In genomic region chr1:203320546-203321272, GRCh38 we compare ENCODE assay signal across 1 cellular context.
TF ChIP-seq lines count a peak whose summit lies in the region.

No MANE protein-coding gene starts in this region.

TF ChIP-seq in K562, 482 proteins besides CTCF, POLR2A, EP300 and RAD21 (continues in another document):
- TF ChIP-seq FOXM1 (IDR thresholded peaks at IDR 0.05; ENCODE audit: low read depth), result no peak
- no peak for TF ChIP-seq FOXM1 (CRISPR knock-in tag; IDR thresholded peaks at IDR 0.05; ENCODE audit: low read depth)
- no peak for TF ChIP-seq ZNF696 (CRISPR knock-in tag; conservative IDR thresholded peaks at IDR 0.05)
- no peak for TF ChIP-seq ARID2 (IDR thresholded peaks at IDR 0.05)
- TF ChIP-seq ZBTB26 (CRISPR knock-in tag; IDR thresholded peaks at IDR 0.05), result no peak
- TF ChIP-seq ZKSCAN3 (CRISPR knock-in tag; IDR thresholded peaks at IDR 0.05), result no peak
- TF ChIP-seq TOE1 (IDR thresholded peaks at IDR 0.05; ENCODE audit: borderline replicate concordance), result peak; percentile 47; the same call in 1 of the 2 replicates
- TF ChIP-seq TOE1 (CRISPR knock-in tag; IDR thresholded peaks at IDR 0.05; ENCODE audit: borderline replicate concordance, low read depth), result no peak
- TF ChIP-seq TRIM28 (IDR thresholded peaks at IDR 0.05), result no peak
- TF ChIP-seq TFAM (CRISPR knock-in tag; conservative IDR thresholded peaks at IDR 0.05), result no peak
- no peak for TF ChIP-seq SAP30 (IDR thresholded peaks at IDR 0.05; ENCODE audit: borderline replicate concordance, insufficient read depth, low read depth, low read length, poor library complexity, severe bottlenecking)
- TF ChIP-seq CBX1 (IDR thresholded peaks at IDR 0.05; ENCODE audit: low read depth), result no peak
- no peak for TF ChIP-seq FOS (IDR thresholded peaks at IDR 0.05; ENCODE audit: extremely low read depth, insufficient read length)
- peak; percentile 77; the same call in 1 of the 2 replicates for TF ChIP-seq TFAP4 (CRISPR knock-in tag; IDR thresholded peaks at IDR 0.05; ENCODE audit: borderline replicate concordance)
- TF ChIP-seq, protein P1, sequence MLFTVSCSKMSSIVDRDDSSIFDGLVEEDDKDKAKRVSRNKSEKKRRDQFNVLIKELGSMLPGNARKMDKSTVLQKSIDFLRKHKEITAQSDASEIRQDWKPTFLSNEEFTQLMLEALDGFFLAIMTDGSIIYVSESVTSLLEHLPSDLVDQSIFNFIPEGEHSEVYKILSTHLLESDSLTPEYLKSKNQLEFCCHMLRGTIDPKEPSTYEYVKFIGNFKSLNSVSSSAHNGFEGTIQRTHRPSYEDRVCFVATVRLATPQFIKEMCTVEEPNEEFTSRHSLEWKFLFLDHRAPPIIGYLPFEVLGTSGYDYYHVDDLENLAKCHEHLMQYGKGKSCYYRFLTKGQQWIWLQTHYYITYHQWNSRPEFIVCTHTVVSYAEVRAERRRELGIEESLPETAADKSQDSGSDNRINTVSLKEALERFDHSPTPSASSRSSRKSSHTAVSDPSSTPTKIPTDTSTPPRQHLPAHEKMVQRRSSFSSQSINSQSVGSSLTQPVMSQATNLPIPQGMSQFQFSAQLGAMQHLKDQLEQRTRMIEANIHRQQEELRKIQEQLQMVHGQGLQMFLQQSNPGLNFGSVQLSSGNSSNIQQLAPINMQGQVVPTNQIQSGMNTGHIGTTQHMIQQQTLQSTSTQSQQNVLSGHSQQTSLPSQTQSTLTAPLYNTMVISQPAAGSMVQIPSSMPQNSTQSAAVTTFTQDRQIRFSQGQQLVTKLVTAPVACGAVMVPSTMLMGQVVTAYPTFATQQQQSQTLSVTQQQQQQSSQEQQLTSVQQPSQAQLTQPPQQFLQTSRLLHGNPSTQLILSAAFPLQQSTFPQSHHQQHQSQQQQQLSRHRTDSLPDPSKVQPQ (CRISPR knock-in tag; IDR thresholded peaks at IDR 0.05; ENCODE audit: borderline replicate concordance), result no peak
- TF ChIP-seq FOXK2 (conservative IDR thresholded peaks at IDR 0.05 in 1 of 2, IDR thresholded peaks at IDR 0.05 in 1 of 2; ENCODE audit: low read depth in 2 of 2), result peak in 1 of 2 experiments; percentile 17; a peak in 1 of 4 replicates
- TF ChIP-seq MYC (IDR thresholded peaks at IDR 0.05; ENCODE audit: low read depth, low read length), result no peak
- TF ChIP-seq MYC (CRISPR knock-in tag; IDR thresholded peaks at IDR 0.05; ENCODE audit: borderline replicate concordance, low read depth), result no peak
- no peak for TF ChIP-seq ZNF589 (CRISPR knock-in tag; IDR thresholded peaks at IDR 0.05; ENCODE audit: low read depth)
- TF ChIP-seq CXXC5 (CRISPR knock-in tag; IDR thresholded peaks at IDR 0.05), result peak; percentile 38; the same call in 1 of the 2 replicates
- 0 out of 2 replicates have a peak, but pooled peaks have one; percentile 48 for TF ChIP-seq ZKSCAN8 (CRISPR knock-in tag; IDR thresholded peaks at IDR 0.05)
- TF ChIP-seq PTTG1 (tag; IDR thresholded peaks at IDR 0.05; ENCODE audit: low read depth), result no peak
- TF ChIP-seq, protein P2, sequence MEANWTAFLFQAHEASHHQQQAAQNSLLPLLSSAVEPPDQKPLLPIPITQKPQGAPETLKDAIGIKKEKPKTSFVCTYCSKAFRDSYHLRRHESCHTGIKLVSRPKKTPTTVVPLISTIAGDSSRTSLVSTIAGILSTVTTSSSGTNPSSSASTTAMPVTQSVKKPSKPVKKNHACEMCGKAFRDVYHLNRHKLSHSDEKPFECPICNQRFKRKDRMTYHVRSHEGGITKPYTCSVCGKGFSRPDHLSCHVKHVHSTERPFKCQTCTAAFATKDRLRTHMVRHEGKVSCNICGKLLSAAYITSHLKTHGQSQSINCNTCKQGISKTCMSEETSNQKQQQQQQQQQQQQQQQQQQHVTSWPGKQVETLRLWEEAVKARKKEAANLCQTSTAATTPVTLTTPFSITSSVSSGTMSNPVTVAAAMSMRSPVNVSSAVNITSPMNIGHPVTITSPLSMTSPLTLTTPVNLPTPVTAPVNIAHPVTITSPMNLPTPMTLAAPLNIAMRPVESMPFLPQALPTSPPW (CRISPR knock-in tag; IDR thresholded peaks at IDR 0.05), result peak; percentile 50
- TF ChIP-seq NR3C1 (CRISPR knock-in tag; IDR thresholded peaks at IDR 0.05), result no peak
- TF ChIP-seq ZNF512 (tag; IDR thresholded peaks at IDR 0.05), result no peak
- TF ChIP-seq RFX1 (IDR thresholded peaks at IDR 0.05), result no peak
- TF ChIP-seq MEF2D (tag; conservative IDR thresholded peaks at IDR 0.05; ENCODE audit: low read depth), result no peak
- TF ChIP-seq ZNF436 (CRISPR knock-in tag; IDR thresholded peaks at IDR 0.05), result no peak
- TF ChIP-seq ZSCAN29 (IDR thresholded peaks at IDR 0.05), result no peak
- no peak for TF ChIP-seq POLR2B (IDR thresholded peaks at IDR 0.05; ENCODE audit: low read depth, partially characterized antibody)
- 0 out of 2 replicates have a peak, but pooled peaks have one; percentile 16 for TF ChIP-seq ZNF766 (CRISPR knock-in tag; conservative IDR thresholded peaks at IDR 0.05)
- no peak for TF ChIP-seq ZNF76 (CRISPR knock-in tag; IDR thresholded peaks at IDR 0.05; ENCODE audit: borderline replicate concordance)
- TF ChIP-seq RBM34 (IDR thresholded peaks at IDR 0.05; ENCODE audit: borderline replicate concordance, insufficient read depth, low read length), result no peak
- no peak for TF ChIP-seq STAT5A (IDR thresholded peaks at IDR 0.05; ENCODE audit: borderline replicate concordance, low read length)
- TF ChIP-seq ELF1 (tag; IDR thresholded peaks at IDR 0.05), result 0 out of 2 replicates have a peak, but pooled peaks have one; percentile 33
- TF ChIP-seq TAF1 (IDR thresholded peaks at IDR 0.05; ENCODE audit: control insufficient read depth, extremely low read depth, insufficient read depth, low read length, severe bottlenecking), result no peak
- no peak for TF ChIP-seq ZNF398 (CRISPR knock-in tag; IDR thresholded peaks at IDR 0.05)
- no peak for TF ChIP-seq GABPB1 (CRISPR knock-in tag; IDR thresholded peaks at IDR 0.05)
- no peak for TF ChIP-seq ZNF830 (CRISPR knock-in tag; IDR thresholded peaks at IDR 0.05)
- TF ChIP-seq ETV5 (CRISPR knock-in tag; IDR thresholded peaks at IDR 0.05; ENCODE audit: low read depth), result no peak
- no peak for TF ChIP-seq PRDM10 (IDR thresholded peaks at IDR 0.05; ENCODE audit: partially characterized antibody)
- TF ChIP-seq SIRT6 (IDR thresholded peaks at IDR 0.05; ENCODE audit: low read depth, low read length), result no peak
- TF ChIP-seq TFE3 (CRISPR knock-in tag; IDR thresholded peaks at IDR 0.05), result peak; percentile 84
- TF ChIP-seq ZNF134 (CRISPR knock-in tag; conservative IDR thresholded peaks at IDR 0.05), result no peak
- 0 out of 2 replicates have a peak, but pooled peaks have one; percentile 29 for TF ChIP-seq ELF2 (CRISPR knock-in tag; IDR thresholded peaks at IDR 0.05)
- no peak for TF ChIP-seq NUFIP1 (IDR thresholded peaks at IDR 0.05; ENCODE audit: partially characterized antibody)
- no peak for TF ChIP-seq GTF2E2 (tag; IDR thresholded peaks at IDR 0.05)
- TF ChIP-seq NBN (IDR thresholded peaks at IDR 0.05; ENCODE audit: low read depth), result no peak
- peak; percentile 61; the same call in 1 of the 2 replicates for TF ChIP-seq KLF16 (IDR thresholded peaks at IDR 0.05)
- TF ChIP-seq, protein P3, sequence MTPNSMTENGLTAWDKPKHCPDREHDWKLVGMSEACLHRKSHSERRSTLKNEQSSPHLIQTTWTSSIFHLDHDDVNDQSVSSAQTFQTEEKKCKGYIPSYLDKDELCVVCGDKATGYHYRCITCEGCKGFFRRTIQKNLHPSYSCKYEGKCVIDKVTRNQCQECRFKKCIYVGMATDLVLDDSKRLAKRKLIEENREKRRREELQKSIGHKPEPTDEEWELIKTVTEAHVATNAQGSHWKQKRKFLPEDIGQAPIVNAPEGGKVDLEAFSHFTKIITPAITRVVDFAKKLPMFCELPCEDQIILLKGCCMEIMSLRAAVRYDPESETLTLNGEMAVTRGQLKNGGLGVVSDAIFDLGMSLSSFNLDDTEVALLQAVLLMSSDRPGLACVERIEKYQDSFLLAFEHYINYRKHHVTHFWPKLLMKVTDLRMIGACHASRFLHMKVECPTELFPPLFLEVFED (CRISPR knock-in tag; conservative IDR thresholded peaks at IDR 0.05), result no peak
- no peak for TF ChIP-seq HMG20B (CRISPR knock-in tag; IDR thresholded peaks at IDR 0.05)
- TF ChIP-seq POLR3A (IDR thresholded peaks at IDR 0.05; ENCODE audit: borderline replicate concordance, extremely low read depth, insufficient read depth, insufficient read length), result no peak
- no peak for TF ChIP-seq E2F6 (IDR thresholded peaks at IDR 0.05; ENCODE audit: borderline replicate concordance in 1 of 2, extremely low read depth in 1 of 2, insufficient read depth in 1 of 2, insufficient read length in 1 of 2, low read depth in 1 of 2, low read length in 1 of 2, poor library complexity in 1 of 2, severe bottlenecking in 1 of 2)
